In the genomic region with DNA sequence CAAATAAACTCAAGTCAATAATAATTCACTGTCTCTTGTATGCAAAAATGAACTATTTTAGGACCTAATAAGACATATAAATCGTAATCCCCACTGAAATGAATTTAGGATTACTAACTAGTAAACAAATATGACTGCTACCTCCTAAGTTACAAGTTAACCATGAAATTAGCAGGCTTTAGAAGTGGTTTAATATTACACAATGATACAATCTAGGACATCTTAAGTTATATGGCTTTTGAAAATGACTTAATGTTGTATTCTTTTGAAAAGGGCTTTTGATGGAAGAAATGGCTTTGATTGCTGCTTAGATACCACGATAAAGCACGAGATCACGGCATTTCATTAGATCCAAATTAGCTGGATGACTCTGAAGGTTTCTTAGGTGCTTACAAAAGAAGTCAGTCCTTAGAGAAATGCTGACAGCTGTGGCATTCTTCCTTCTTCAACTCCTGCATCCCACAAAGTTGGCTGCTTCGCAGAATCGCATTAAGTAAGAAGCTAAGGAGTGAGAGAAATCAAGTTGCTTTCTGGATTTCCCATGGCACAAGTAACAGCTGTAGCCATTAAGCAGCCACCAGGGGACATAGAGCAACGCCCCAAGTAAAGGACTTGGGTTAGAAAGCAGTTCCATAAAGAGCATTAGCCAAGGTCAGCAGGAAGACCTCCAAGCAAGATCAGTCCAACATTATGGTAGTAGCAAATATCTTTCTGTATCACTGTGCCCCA, we compare ENCODE assay signal across 17 cellular contexts.
"Had no signal": no experiment of that assay in that cellular context is flagged by ENCODE, and none has a peak within 500 bp of the region (broad histone marks: within the 10 kb centered on the region; RNA-seq: fewer than 3 reads in every experiment).

No MANE protein-coding gene starts in this region.

- H3K4me3 ChIP-seq: tibial nerve, uterus had no signal

- H3K27ac ChIP-seq: tibial nerve, uterus had no signal

- DNase-seq: activated CD4-positive, alpha-beta T cell treated with anti-CD3 and anti-CD28 coated beads, Interleukin-2, amount 10 ng/mL, durations not matched to agents 7 days and 5 days; activated CD4-positive, CD25-positive, alpha-beta regulatory T cell; activated CD8-positive, alpha-beta T cell treated with anti-CD3 and anti-CD28 coated beads, Interleukin-2, amount 10 ng/mL, durations not matched to agents 7 days and 5 days; activated naive CD4-positive, alpha-beta T cell treated with Interleukin-2 at 50 U/mL for 16 hours; activated T-cell treated with anti-CD3 and anti-CD28 coated beads, Interleukin-2, amount 50 U/mL, for 24 hours; caudate nucleus; effector memory CD8-positive, alpha-beta T cell; foreskin fibroblast; hippocampal formation; kidney; midbrain; nephron progenitor cell; occipital lobe; stimulated activated naive CD8-positive, alpha-beta T cell treated with anti-CD3 and anti-CD28 coated beads, Interleukin-15, Interleukin-2, amounts not matched to agents 100 U/mL and 50 U/mL, for 24 hours; uterus had no signal

- H3K27me3 ChIP-seq: tibial nerve, uterus had no signal

- H3K36me3 ChIP-seq: uterus had no signal

- H3K9me3 ChIP-seq: tibial nerve, uterus had no signal

- ATAC-seq: activated CD8-positive, alpha-beta T cell treated with anti-CD3 and anti-CD28 coated beads, Interleukin-2, amount 10 ng/mL, durations not matched to agents 7 days and 5 days; effector memory CD8-positive, alpha-beta T cell; left lobe of liver; stimulated activated naive CD8-positive, alpha-beta T cell treated with anti-CD3 and anti-CD28 coated beads, Interleukin-15, Interleukin-2, amounts not matched to agents 100 U/mL and 50 U/mL, for 24 hours had no signal
